In the genomic region with DNA sequence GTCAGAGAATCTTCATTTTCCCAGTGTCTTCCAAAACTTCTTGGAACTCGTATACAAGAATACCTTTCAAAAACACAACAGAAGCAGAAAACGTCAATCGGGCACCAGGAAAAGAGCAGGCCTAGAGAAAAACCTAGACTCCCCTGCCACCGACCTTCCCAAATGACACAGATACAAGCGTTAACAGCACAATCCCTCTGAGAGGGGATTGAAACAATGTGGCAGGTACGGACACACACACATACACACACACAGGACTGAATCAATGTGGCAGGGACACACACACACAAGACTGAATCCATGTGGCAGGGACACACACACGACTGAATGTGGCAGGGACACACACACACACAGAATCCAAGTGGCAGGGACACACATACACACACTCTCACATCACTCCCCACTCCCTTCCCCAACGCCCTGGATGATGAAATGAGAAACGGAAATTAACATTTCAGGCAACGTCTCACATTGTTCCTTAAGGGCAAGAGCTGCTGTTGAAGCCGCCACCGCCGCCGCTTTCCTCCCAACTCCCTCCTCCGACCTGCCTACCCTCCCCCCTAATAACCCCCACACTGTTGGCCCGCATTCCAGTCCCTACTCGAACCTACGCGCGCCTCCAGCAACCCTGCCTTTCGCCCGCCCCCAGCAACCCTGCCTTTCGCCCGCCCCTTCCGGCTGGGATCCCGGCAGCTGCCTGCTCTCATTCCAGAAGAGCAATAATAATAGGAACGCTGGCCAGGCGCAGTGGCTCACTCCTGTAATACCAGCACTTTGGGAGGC, we compare ENCODE assay signal across 8 cellular contexts.
DNase-seq lines count a peak whose midpoint lies in the region; ATAC-seq, FAIRE-seq and TF ChIP-seq lines count a peak whose summit lies in the region.

No MANE protein-coding gene starts in this region.

- FAIRE-seq in G401.6 (lab: Jason Lieb, UNC), result peak; percentile 91
- FAIRE-seq in endothelial cell of umbilical vein (lab: Jason Lieb, UNC), result no peak

- H3K79me2 ChIP-seq in endothelial cell of umbilical vein (ENCODE audit: control insufficient read depth, insufficient read depth, low read length), result peaks cover 17% of the 10 kb centered on the region

- peak overlapping the region; percentile 69 for H3K9ac ChIP-seq in endothelial cell of umbilical vein (replicated peaks; ENCODE audit: extremely low read depth, insufficient read depth, low read length)

- TF ChIP-seq POLR2A in endothelial cell of umbilical vein (IDR thresholded peaks at IDR 0.05; ENCODE audit: low read depth, low read length), result no peak

- H3K9me3 ChIP-seq in endothelial cell of umbilical vein (replicated peaks; ENCODE audit: control insufficient read depth, insufficient read depth, low read length), result no peaks in the 10 kb centered on the region
- no peaks in the 10 kb centered on the region for H3K9me3 ChIP-seq in effector memory CD4-positive, alpha-beta T cell (ENCODE audit: control insufficient read depth, low read length)

- CTCF ChIA-PET in endothelial cell of umbilical vein (lab: Charles Lee) (no interaction called here), RWPE1 (lab: Yijun Ruan, JAX) (no interaction called here)

- no peak for ATAC-seq in sciatic nerve

- TSS peak; percentile 48 for BruUV-seq in endothelial cell of umbilical vein (replicated peaks; lab: Mats Ljungman, UMichigan)

- H3K27me3 ChIP-seq in endothelial cell of umbilical vein (ENCODE audit: control insufficient read depth in 2 of 2, insufficient read depth in 2 of 2, low read length in 2 of 2), result no peaks in the 10 kb centered on the region
- H3K27me3 ChIP-seq in effector memory CD4-positive, alpha-beta T cell (replicated peaks; ENCODE audit: control insufficient read depth, insufficient read depth, low read length, poor library complexity, severe bottlenecking), result no peaks in the 10 kb centered on the region

- H3K4me3 ChIP-seq in endothelial cell of umbilical vein (replicated peaks in 1 of 3; ENCODE audit: insufficient read depth in 1 of 3, low read depth in 1 of 3, low read length in 3 of 3), result peak overlapping the region; percentile 50 to 79 (median 70)
- H3K4me3 ChIP-seq in effector memory CD4-positive, alpha-beta T cell (ENCODE audit: insufficient read depth, low read depth, low read length, poor library complexity, severe bottlenecking), result no peak overlapping the region

- DNase-seq in NCI-H460 (ENCODE audit: extremely low read depth, low read depth), result peak; percentile 72
- peak; percentile 77 for DNase-seq in endothelial cell of umbilical vein (ENCODE audit: low read depth, low spot score)
- peak; percentile 67 for DNase-seq in renal cortical epithelial cell (ENCODE audit: low read depth)
- DNase-seq in effector memory CD4-positive, alpha-beta T cell, result no peak
- DNase-seq in sciatic nerve (ENCODE audit: low spot score), result no peak
- no peak for DNase-seq in NOMO-1 treated with dmso at 0.1 percent for 144 hours (lab: John Stamatoyannopoulos, UW; ENCODE audit: unreplicated experiment)
- DNase-seq in RWPE1 (ENCODE audit: low spot score), result no peak

- peak overlapping the region; percentile 43 for H3K27ac ChIP-seq in endothelial cell of umbilical vein (ENCODE audit: insufficient read depth, low read depth, low read length)
- no peak overlapping the region for H3K27ac ChIP-seq in effector memory CD4-positive, alpha-beta T cell (ENCODE audit: insufficient read depth, low read length, poor library complexity, severe bottlenecking)
- no peak overlapping the region for H3K27ac ChIP-seq in RWPE1

- intact Hi-C loops in endothelial cell of umbilical vein (cut with micrococcal nuclease) (loop anchor here (5.0 to 10.0 kb wide), 2 partner anchors 43 to 61 kb away; no protein-coding TSS in a partner anchor), sciatic nerve (cut with DNase I) (no loop called here)

- peak overlapping the region; percentile 85 for H3K4me2 ChIP-seq in endothelial cell of umbilical vein (ENCODE audit: insufficient read depth, low read length)

- peaks cover 5% of the 10 kb centered on the region for H3K4me1 ChIP-seq in endothelial cell of umbilical vein (ENCODE audit: control insufficient read depth, extremely low read depth, insufficient read depth, low read length)
- H3K4me1 ChIP-seq in effector memory CD4-positive, alpha-beta T cell (ENCODE audit: control insufficient read depth, insufficient read depth, low read length, poor library complexity, severe bottlenecking), result no peaks in the 10 kb centered on the region

- H3K36me3 ChIP-seq in endothelial cell of umbilical vein (ENCODE audit: control insufficient read depth in 2 of 2, extremely low read depth in 1 of 2, insufficient read depth in 2 of 2, low read length in 2 of 2), result no peaks in the 10 kb centered on the region
- no peaks in the 10 kb centered on the region for H3K36me3 ChIP-seq in effector memory CD4-positive, alpha-beta T cell (ENCODE audit: control insufficient read depth, insufficient read depth, low read length)

- dilution Hi-C loops in endothelial cell of umbilical vein (cut with MboI; ENCODE audit: extremely low pct_ligation_motif_present, low sequenced_read_pairs), result no loop called here

- peak overlapping the region; percentile 99 for H2AFZ ChIP-seq in endothelial cell of umbilical vein (ENCODE audit: low read depth, low read length)

- H4K20me1 ChIP-seq in endothelial cell of umbilical vein (replicated peaks; ENCODE audit: control insufficient read depth, extremely low read depth, insufficient read depth, low read length), result no peaks in the 10 kb centered on the region

- POLR2A ChIA-PET in endothelial cell of umbilical vein (lab: Charles Lee), result no interaction called here
- POLR2A ChIA-PET in RWPE1 (lab: Yijun Ruan, JAX; ENCODE audit: low non-redundant PET), result no interaction called here

- H3K9me1 ChIP-seq in endothelial cell of umbilical vein (replicated peaks; ENCODE audit: control insufficient read depth, extremely low read depth, insufficient read depth, low read length), result no peaks in the 10 kb centered on the region

- no peak for TF ChIP-seq CTCF in endothelial cell of umbilical vein (IDR thresholded peaks at IDR 0.05; ENCODE audit: extremely low read depth in 1 of 2, insufficient read depth in 1 of 2, low read depth in 1 of 2, low read length in 2 of 2)
- no peak for TF ChIP-seq CTCF in RWPE1 (conservative IDR thresholded peaks at IDR 0.05; ENCODE audit: low read depth)

TF ChIP-seq in endothelial cell of umbilical vein, 7 proteins besides CTCF, POLR2A, EP300 and RAD21:
- TF ChIP-seq MYC (IDR thresholded peaks at IDR 0.05; ENCODE audit: low read depth, low read length) (no peak), FOS (IDR thresholded peaks at IDR 0.05; ENCODE audit: borderline replicate concordance, insufficient read depth, low read length) (no peak), POLR2AphosphoS5 (IDR thresholded peaks at IDR 0.05; ENCODE audit: insufficient read depth, low read depth, low read length) (no peak), GATA2 (IDR thresholded peaks at IDR 0.05; ENCODE audit: insufficient read depth, insufficient read length, low read depth, low read length) (no peak), EZH2 (IDR thresholded peaks at IDR 0.05; ENCODE audit: borderline replicate concordance, low read depth, low read length, severe bottlenecking) (no peak), JUN (IDR thresholded peaks at IDR 0.05; ENCODE audit: borderline replicate concordance, insufficient read depth, insufficient read length, low read depth) (no peak)
- TF ChIP-seq, protein P1, sequence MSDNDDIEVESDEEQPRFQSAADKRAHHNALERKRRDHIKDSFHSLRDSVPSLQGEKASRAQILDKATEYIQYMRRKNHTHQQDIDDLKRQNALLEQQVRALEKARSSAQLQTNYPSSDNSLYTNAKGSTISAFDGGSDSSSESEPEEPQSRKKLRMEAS (IDR thresholded peaks at IDR 0.05; ENCODE audit: insufficient read depth, insufficient read length), result no peak

Comparison
In these comparisons a context has a peak if more than half of its experiments do, and no peak if none do; other contexts are left out.
1. DNase-seq: peak in NCI-H460 (single experiment), endothelial cell of umbilical vein (single experiment) and renal cortical epithelial cell (single experiment); none in effector memory CD4-positive, alpha-beta T cell (0 of 3), sciatic nerve (single experiment), NOMO-1 treated with dmso at 0.1 percent for 144 hours (single experiment) and RWPE1 (single experiment).